Comparison of ENCODE assay signal across 20 cellular contexts in genomic region chr2:23452397-23452796, GRCh38.
DNase-seq lines count a peak whose midpoint lies in the region; ATAC-seq and TF ChIP-seq lines count a peak whose summit lies in the region.
"Had no signal": no experiment of that assay in that cellular context is flagged by ENCODE, and none has a peak within 500 bp of the region (broad histone marks: within the 10 kb centered on the region; RNA-seq: fewer than 3 reads in every experiment).

No MANE protein-coding gene starts in this region.

- peak overlapping the region; percentile 39 for H3K4me3 Mint-ChIP-seq in activated naive CD8-positive, alpha-beta T cell
- H3K4me3 Mint-ChIP-seq in activated naive CD8-positive, alpha-beta T cell treated with anti-CD3 and anti-CD28 coated beads, Interleukin-2, amount 50 U/mL, for 24 hours, result no peak overlapping the region
- H3K4me3 Mint-ChIP-seq: activated B cell treated with CpG ODN at 0.5 μM for 24 hours had no signal

- H3K79me2 ChIP-seq in Loucy (ENCODE audit: insufficient read depth, low read length), result no peaks in the 10 kb centered on the region

- no peak overlapping the region for H3K9ac ChIP-seq in Loucy (ENCODE audit: low read depth, low read length, poor library complexity, severe bottlenecking)

- H3K4me1 ChIP-seq in Loucy (ENCODE audit: insufficient read depth, low read length, poor library complexity, severe bottlenecking), result peaks cover 19% of the 10 kb centered on the region

- H3K36me3 ChIP-seq in Loucy (ENCODE audit: insufficient read depth, low read length), result no peaks in the 10 kb centered on the region
- H3K36me3 ChIP-seq: brain microvascular endothelial cell, heart left ventricle, SJSA1, vagina had no signal

- peaks cover 27% of the 10 kb centered on the region for H4K20me1 ChIP-seq in Loucy (ENCODE audit: insufficient read depth, low read length, poor library complexity, severe bottlenecking)

- H3K27me3 ChIP-seq in Loucy (ENCODE audit: insufficient read depth, low read length, poor library complexity, severe bottlenecking), result peaks cover 29% of the 10 kb centered on the region
- H3K27me3 ChIP-seq: brain microvascular endothelial cell, heart left ventricle, SJSA1, vagina had no signal

- no peaks in the 10 kb centered on the region for H3K36me3 Mint-ChIP-seq in activated naive CD8-positive, alpha-beta T cell
- H3K36me3 Mint-ChIP-seq in activated naive CD8-positive, alpha-beta T cell treated with anti-CD3 and anti-CD28 coated beads, Interleukin-2, amount 50 U/mL, for 24 hours (ENCODE audit: low read depth), result no peaks in the 10 kb centered on the region
- H3K36me3 Mint-ChIP-seq: CD4-positive, CD25-positive, alpha-beta regulatory T cell had no signal

- H3K9me3 Mint-ChIP-seq in activated naive CD8-positive, alpha-beta T cell (ENCODE audit: low read depth), result no peaks in the 10 kb centered on the region
- H3K9me3 Mint-ChIP-seq in activated naive CD8-positive, alpha-beta T cell treated with anti-CD3 and anti-CD28 coated beads, Interleukin-2, amount 50 U/mL, for 24 hours, result no peaks in the 10 kb centered on the region
- H3K9me3 Mint-ChIP-seq: activated B cell treated with CpG ODN at 0.5 μM for 24 hours had no signal

- no peak overlapping the region for H3K4me3 ChIP-seq in Loucy (ENCODE audit: low read length, poor library complexity, severe bottlenecking)
- H3K4me3 ChIP-seq: heart left ventricle, K562, lung, SJSA1, vagina had no signal

- H3K4me2 ChIP-seq in Loucy (ENCODE audit: low read depth, low read length, poor library complexity, severe bottlenecking), result peak overlapping the region; percentile 60

- H3K9me2 ChIP-seq in Loucy (replicated peaks; ENCODE audit: low read depth, low read length), result no peaks in the 10 kb centered on the region

- H3F3A ChIP-seq in Loucy (ENCODE audit: low read depth), result no peaks in the 10 kb centered on the region

- ATAC-seq in activated naive CD8-positive, alpha-beta T cell treated with anti-CD3 and anti-CD28 coated beads, Interleukin-2, amount 50 U/mL, for 24 hours, result no peak
- ATAC-seq in GM19328 (IDR thresholded peaks at IDR 0.05; ENCODE audit: unreplicated experiment), result no peak
- ATAC-seq: K562 had no signal

- H3K27me3 Mint-ChIP-seq in activated naive CD8-positive, alpha-beta T cell, result peaks cover 9% of the 10 kb centered on the region
- peaks cover 30% of the 10 kb centered on the region for H3K27me3 Mint-ChIP-seq in activated naive CD8-positive, alpha-beta T cell treated with anti-CD3 and anti-CD28 coated beads, Interleukin-2, amount 50 U/mL, for 24 hours
- H3K27me3 Mint-ChIP-seq: activated B cell treated with CpG ODN at 0.5 μM for 24 hours had no signal

- no peak overlapping the region for H3K27ac Mint-ChIP-seq in activated naive CD8-positive, alpha-beta T cell
- H3K27ac Mint-ChIP-seq in activated naive CD8-positive, alpha-beta T cell treated with anti-CD3 and anti-CD28 coated beads, Interleukin-2, amount 50 U/mL, for 24 hours, result no peak overlapping the region
- H3K27ac Mint-ChIP-seq: activated B cell treated with CpG ODN at 0.5 μM for 24 hours had no signal

- DNase-seq in activated naive CD8-positive, alpha-beta T cell treated with anti-CD3 and anti-CD28 coated beads, Interleukin-2, amount 50 U/mL, for 24 hours, result no peak
- DNase-seq in myocyte (ENCODE audit: low read depth), result peak; percentile 8
- DNase-seq in ureter (ENCODE audit: low spot score), result peak; percentile 14
- no peak for DNase-seq in NCI-H2196 treated with DMSO at 0.1 percent for 48 hours (lab: John Stamatoyannopoulos, UW; ENCODE audit: unreplicated experiment)
- no peak for DNase-seq in stimulated activated CD4-positive, alpha-beta T cell treated with anti-CD3 and anti-CD28 coated beads, Interleukin-4, amount 100 ng/mL, for 1 hour
- DNase-seq: activated B cell treated with CpG ODN at 0.5 μM for 24 hours, heart left ventricle, NCI-H2081 treated with DMSO at 0.1 percent for 48 hours, NCI-H526 treated with DMSO at 0.1 percent for 48 hours, substantia nigra, T-helper 9 cell had no signal

- H3K9me3 ChIP-seq in Loucy (ENCODE audit: insufficient read depth, low read depth, low read length), result no peaks in the 10 kb centered on the region
- H3K9me3 ChIP-seq: heart left ventricle, SJSA1, vagina had no signal

- no peak for TF ChIP-seq CTCF in Loucy (conservative IDR thresholded peaks at IDR 0.05; ENCODE audit: low read length)

- H3K4me1 Mint-ChIP-seq in activated naive CD8-positive, alpha-beta T cell (ENCODE audit: low read depth), result peaks cover 34% of the 10 kb centered on the region
- peaks cover 29% of the 10 kb centered on the region for H3K4me1 Mint-ChIP-seq in activated naive CD8-positive, alpha-beta T cell treated with anti-CD3 and anti-CD28 coated beads, Interleukin-2, amount 50 U/mL, for 24 hours

- H2AFZ ChIP-seq in Loucy (ENCODE audit: low read length), result no peak overlapping the region

Comparison
In these comparisons a context has a peak if more than half of its experiments do, and no peak if none do; other contexts are left out.
1. DNase-seq: peak in myocyte (single experiment) and ureter (single experiment); none in activated naive CD8-positive, alpha-beta T cell treated with anti-CD3 and anti-CD28 coated beads, Interleukin-2, amount 50 U/mL, for 24 hours (single experiment), NCI-H2196 treated with DMSO at 0.1 percent for 48 hours (single experiment) and stimulated activated CD4-positive, alpha-beta T cell treated with anti-CD3 and anti-CD28 coated beads, Interleukin-4, amount 100 ng/mL, for 1 hour (single experiment).